In the genomic region with DNA sequence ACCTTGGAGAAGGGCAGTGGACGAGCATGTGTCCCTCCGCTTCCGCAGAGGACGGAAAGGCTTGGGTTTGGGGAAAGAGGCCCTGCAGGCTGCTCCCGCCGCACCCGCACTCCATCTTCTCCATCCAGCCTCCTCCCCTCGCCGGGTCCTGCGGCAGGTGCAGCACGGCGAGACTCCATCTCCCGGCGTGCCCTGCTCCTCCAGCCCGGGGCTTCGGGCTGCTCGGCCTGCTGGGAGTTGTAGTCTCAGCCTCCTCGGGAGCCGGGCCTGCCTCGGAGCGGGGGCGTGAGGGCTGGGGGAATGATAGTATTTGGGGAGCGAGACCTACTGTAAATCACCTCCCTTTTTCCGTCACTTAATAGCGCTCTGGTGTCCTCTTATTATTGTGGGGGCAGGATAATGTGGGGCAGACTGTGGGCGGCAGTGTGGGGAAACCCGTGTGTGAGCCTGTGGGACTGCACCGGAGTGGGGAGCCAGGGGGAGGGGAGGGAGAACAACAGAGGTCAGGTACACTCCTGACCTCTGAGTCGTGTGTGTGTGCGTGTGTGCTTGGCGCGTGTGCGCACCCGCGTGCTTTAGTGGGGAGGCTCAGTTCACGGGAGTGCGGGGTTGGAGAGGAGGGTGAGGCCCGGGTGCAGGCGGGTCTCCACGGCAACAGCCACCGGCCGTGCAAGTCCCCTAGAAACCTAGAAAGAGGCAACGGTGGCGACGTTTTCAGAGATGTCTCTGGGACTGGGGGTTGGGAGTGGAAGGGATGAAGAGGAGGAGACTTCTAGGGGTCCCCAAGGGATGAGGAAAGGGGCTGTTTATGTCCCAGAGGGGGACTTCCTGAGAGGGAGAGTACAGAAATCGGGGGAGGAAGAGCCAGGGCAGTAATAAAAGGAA, we compare ENCODE assay signal across 8 cellular contexts. TPM values are rescaled to one million over a fixed set of nuclear protein-coding genes. Genes with fewer than 3 reads are reported as not detected.
A peak's percentile ranks its signal among the peaks of the same experiment; 100 is the strongest.
DNase-seq lines count a peak whose midpoint lies in the region; ATAC-seq, FAIRE-seq and TF ChIP-seq lines count a peak whose summit lies in the region.

No MANE protein-coding gene starts in this region.

- no peaks in the 10 kb centered on the region for H4K20me1 ChIP-seq in HepG2 (ENCODE audit: insufficient read depth, low read length)

- H3K4me2 ChIP-seq in HepG2 (ENCODE audit: low read depth, low read length) = peak overlapping the region; percentile 92

- in situ Hi-C loops in HepG2 (cut with HindIII; ENCODE audit: extremely low pct_ligation_motif_present, low pct_unique_long_range_greater_than_20kb) = no loop called here

- H3K27me3 Mint-ChIP-seq in activated CD4-positive, alpha-beta T cell treated with anti-CD3 and anti-CD28 coated beads, Interleukin-2, amount 10 ng/mL, durations not matched to agents 7 days and 5 days = peaks cover 19% of the 10 kb centered on the region
- H3K27me3 Mint-ChIP-seq in dendritic cell treated with granulocyte-macrophage colony-stimulating factor and Interleukin-4, amounts not matched to agents 40 ng/mL and 50 ng/mL, for 4 days = peaks cover 32% of the 10 kb centered on the region

- peak overlapping the region; percentile 48 to 75 (median 58) for H3K4me3 ChIP-seq in HepG2 (replicated peaks in 1 of 3; ENCODE audit: insufficient read depth in 1 of 3, low read depth in 2 of 3, low read length in 3 of 3)

- TF ChIP-seq CTCF in 22Rv1 (IDR thresholded peaks at IDR 0.05) (no peak), HepG2 (CRISPR knock-in tag; IDR thresholded peaks at IDR 0.05) (peak; percentile 35)

- peak overlapping the region; percentile 71 for H3K4me3 Mint-ChIP-seq in activated CD4-positive, alpha-beta T cell treated with anti-CD3 and anti-CD28 coated beads, Interleukin-2, amount 10 ng/mL, durations not matched to agents 7 days and 5 days
- peak overlapping the region; percentile 75 for H3K4me3 Mint-ChIP-seq in dendritic cell treated with granulocyte-macrophage colony-stimulating factor and Interleukin-4, amounts not matched to agents 40 ng/mL and 50 ng/mL, for 4 days

- intact Hi-C loops in dendritic cell treated with granulocyte-macrophage colony-stimulating factor and Interleukin-4, amounts not matched to agents 40 ng/mL and 50 ng/mL, for 4 days (cut with micrococcal nuclease) = loop anchor here (2.0 kb wide), 1 partner anchor 19 kb away; a partner anchor contains a TSS
- intact Hi-C loops in HepG2 (cut with micrococcal nuclease; ENCODE audit: unreplicated experiment) = no loop called here

- TF ChIP-seq POLR2A in HepG2 (IDR thresholded peaks at IDR 0.05; ENCODE audit: insufficient read depth in 1 of 2, low read depth in 2 of 2, low read length in 2 of 2) = no peak

- WGBS in HepG2 (ENCODE audit: low lambda C conversion rate) = 11% methylated on average over 42 of the region's 46 CpGs

- peak overlapping the region; percentile 65 for H3K27ac ChIP-seq in 22Rv1
- H3K27ac ChIP-seq in HepG2 (ENCODE audit: extremely low read length, insufficient read depth, low read length) = no peak overlapping the region

- DNase-seq in NCI-H345 (lab: John Stamatoyannopoulos, UW) (peak; percentile 87), HepG2 (ENCODE audit: low spot score) (peak; percentile 58)
- DNase-seq in activated CD4-positive, alpha-beta T cell treated with anti-CD3 and anti-CD28 coated beads, Interleukin-2, amount 10 ng/mL, durations not matched to agents 7 days and 5 days = peak; percentile 85
- DNase-seq in stimulated activated CD4-positive, alpha-beta T cell treated with anti-CD3 and anti-CD28 coated beads, Interleukin-2, amount 100 ng/mL, for 48 hours = peak; percentile 75 to 80

- peak overlapping the region; percentile 66 for H2AFZ ChIP-seq in HepG2 (ENCODE audit: low read length)

- no peaks in the 10 kb centered on the region for H3K36me3 ChIP-seq in HepG2 (replicated peaks in 1 of 2; ENCODE audit: control insufficient read depth in 1 of 2, insufficient read depth in 2 of 2, low read length in 2 of 2)

- peak; percentile 92 for ATAC-seq in GM18868 (IDR thresholded peaks at IDR 0.05; ENCODE audit: unreplicated experiment)
- ATAC-seq in HG03103 (IDR thresholded peaks at IDR 0.05; ENCODE audit: low read depth, unreplicated experiment) = peak; percentile 76
- peak; percentile 96 for ATAC-seq in HepG2

- no peaks in the 10 kb centered on the region for H3K9me3 Mint-ChIP-seq in activated CD4-positive, alpha-beta T cell treated with anti-CD3 and anti-CD28 coated beads, Interleukin-2, amount 10 ng/mL, durations not matched to agents 7 days and 5 days
- H3K9me3 Mint-ChIP-seq in dendritic cell treated with granulocyte-macrophage colony-stimulating factor and Interleukin-4, amounts not matched to agents 40 ng/mL and 50 ng/mL, for 4 days = no peaks in the 10 kb centered on the region

- peaks cover 17 to 79% of the 10 kb centered on the region in 2 experiments for H3K27me3 ChIP-seq in HepG2 (ENCODE audit: control insufficient read depth in 1 of 2, insufficient read depth in 2 of 2, low read length in 2 of 2)

- H3K4me1 ChIP-seq in HepG2 (ENCODE audit: insufficient read depth, low read length) = peaks cover 38% of the 10 kb centered on the region

- no peak for FAIRE-seq in HepG2 (lab: Jason Lieb, UNC)

- CTCF ChIA-PET in activated CD4-positive, alpha-beta T cell treated with anti-CD3 and anti-CD28 coated beads, Interleukin-2, amount 10 ng/mL, durations not matched to agents 7 days and 5 days (lab: Charles Lee) = interaction anchor here (0.6 to 3.6 kb wide), 4 partner anchors 16 to 137 kb away, joined by 3 to 15 read pairs (median 4); a partner anchor contains a TSS
- CTCF ChIA-PET in HepG2 (lab: Yijun Ruan, JAX; ENCODE audit: low intra/inter-chr PET ratio, low total read pairs) = no interaction called here

- TF ChIP-seq RAD21 in HepG2 (CRISPR knock-in tag; IDR thresholded peaks at IDR 0.05) = no peak; the same call in 1 of the 2 replicates

- POLR2A ChIA-PET in activated CD4-positive, alpha-beta T cell treated with anti-CD3 and anti-CD28 coated beads, Interleukin-2, amount 10 ng/mL, durations not matched to agents 7 days and 5 days (lab: Charles Lee) = no interaction called here
- POLR2A ChIA-PET in HepG2 (lab: Yijun Ruan, JAX) = interaction anchor here (0.8 to 1.6 kb wide), 18 partner anchors 10 to 249 kb away, joined by 3 to 16 read pairs (median 4); a partner anchor contains a TSS

- H3K9ac ChIP-seq in HepG2 (ENCODE audit: insufficient read depth, low read depth, low read length) = no peak overlapping the region; the same call in 1 of the 2 replicates

- H3K36me3 Mint-ChIP-seq in activated CD4-positive, alpha-beta T cell treated with anti-CD3 and anti-CD28 coated beads, Interleukin-2, amount 10 ng/mL, durations not matched to agents 7 days and 5 days (ENCODE audit: low read depth) = no peaks in the 10 kb centered on the region
- H3K36me3 Mint-ChIP-seq in dendritic cell treated with granulocyte-macrophage colony-stimulating factor and Interleukin-4, amounts not matched to agents 40 ng/mL and 50 ng/mL, for 4 days (ENCODE audit: low read depth) = no peaks in the 10 kb centered on the region

- H3K9me3 ChIP-seq in HepG2 (ENCODE audit: low read length) = no peaks in the 10 kb centered on the region

- peaks cover 25% of the 10 kb centered on the region for H3K4me1 Mint-ChIP-seq in activated CD4-positive, alpha-beta T cell treated with anti-CD3 and anti-CD28 coated beads, Interleukin-2, amount 10 ng/mL, durations not matched to agents 7 days and 5 days
- H3K4me1 Mint-ChIP-seq in dendritic cell treated with granulocyte-macrophage colony-stimulating factor and Interleukin-4, amounts not matched to agents 40 ng/mL and 50 ng/mL, for 4 days (ENCODE audit: low read depth) = peaks cover 27% of the 10 kb centered on the region

- no peaks in the 10 kb centered on the region for H3K79me2 ChIP-seq in HepG2 (ENCODE audit: insufficient read depth, low read length)

- no TSS peak for BruUV-seq in HepG2 (replicated peaks; lab: Mats Ljungman, UMichigan)

- TF ChIP-seq EP300 in HepG2 (IDR thresholded peaks at IDR 0.05; ENCODE audit: low read depth in 2 of 2, low read length in 2 of 2) = 0 out of 4 replicates have a peak, but pooled peaks of 1 of the 2 experiments have one; percentile 13
- no peak; the same call in 1 of the 2 replicates for TF ChIP-seq EP300 in HepG2 (CRISPR knock-in tag; IDR thresholded peaks at IDR 0.05; ENCODE audit: borderline replicate concordance)

- H3K27ac Mint-ChIP-seq in activated CD4-positive, alpha-beta T cell treated with anti-CD3 and anti-CD28 coated beads, Interleukin-2, amount 10 ng/mL, durations not matched to agents 7 days and 5 days = peak overlapping the region; percentile 82
- peak overlapping the region; percentile 64 for H3K27ac Mint-ChIP-seq in dendritic cell treated with granulocyte-macrophage colony-stimulating factor and Interleukin-4, amounts not matched to agents 40 ng/mL and 50 ng/mL, for 4 days

RNA-seq across cellular contexts. Expression of a gene that starts 4.1 kb away (rescaled TPM):
- under 1 TPM; 0.07 to 0.12 TPM for total RNA-seq in activated CD4-positive, alpha-beta T cell treated with anti-CD3 and anti-CD28 coated beads, Interleukin-2, amount 10 ng/mL, durations not matched to agents 7 days and 5 days
- total RNA-seq in HepG2 (2016; rRNA removed; fragmentation: Illumina TruSeq; extraction: Trizol) = 0.10 and 0.33 TPM in 2 replicates
- total RNA-seq in HepG2 (2016; cell fraction: cytosol; rRNA removed; fragmentation: Illumina TruSeq; extraction: Trizol; ENCODE audit: low read depth) = 0.18 and 0.20 TPM in 2 replicates
- total RNA-seq in HepG2 (2016; cell fraction: insoluble cytoplasmic fraction; rRNA removed; fragmentation: Illumina TruSeq; extraction: Trizol) = 0.13 and 0.32 TPM in 2 replicates
- total RNA-seq in HepG2 (2016; cell fraction: membrane; rRNA removed; fragmentation: Illumina TruSeq; extraction: Trizol) = 0.25 and 0.28 TPM in 2 replicates
- total RNA-seq in HepG2 (2016; cell fraction: nucleus; rRNA removed; fragmentation: Illumina TruSeq; extraction: Trizol) = 0.47 TPM in 2 replicates
- polyA plus RNA-seq in HepG2 (2011; rRNA removed) = 0.24 and 0.50 TPM in 2 replicates
- polyA plus RNA-seq in HepG2 (2011; cell fraction: cytosol; rRNA removed) = 0.09 and 0.10 TPM in 2 replicates
- 1.4 and 2.2 TPM in 2 replicates for polyA plus RNA-seq in HepG2 (2011; cell fraction: nucleus; rRNA removed)
- polyA plus RNA-seq in HepG2 (2012) = 0.53 and 0.62 TPM in 2 replicates
- polyA plus RNA-seq in HepG2 (2016; cell fraction: cytosol; fragmentation: Illumina TruSeq; extraction: Trizol; ENCODE audit: low read depth) = not detected in 2 replicates
- polyA plus RNA-seq in HepG2 (2016; cell fraction: insoluble cytoplasmic fraction; fragmentation: Illumina TruSeq; extraction: Trizol; ENCODE audit: low read depth) = 0.19 TPM in 2 replicates
- polyA plus RNA-seq in HepG2 (2016; cell fraction: membrane; fragmentation: Illumina TruSeq; extraction: Trizol; ENCODE audit: low read depth) = 0.06 and 0.07 TPM in 2 replicates
- 0.84 and 0.86 TPM in 2 replicates for polyA plus RNA-seq in HepG2 (2016; cell fraction: nucleus; fragmentation: Illumina TruSeq; extraction: Trizol; ENCODE audit: insufficient read depth, low read depth)
- 1.2 TPM in 1 of 2 replicates, not detected in the other for polyA minus RNA-seq in HepG2 (2011; rRNA and poly(A)+ RNA removed; ENCODE audit: low replicate concordance)
- polyA minus RNA-seq in HepG2 (2011; cell fraction: cytosol; rRNA and poly(A)+ RNA removed) = 0.18 and 0.49 TPM in 2 replicates
- polyA minus RNA-seq in HepG2 (2011; cell fraction: nucleus; rRNA and poly(A)+ RNA removed) = 1.4 and 1.7 TPM in 2 replicates

RNA-seq across cellular contexts. Expression of a gene that starts 18.1 kb away (rescaled TPM):
- 10 to 100 TPM; 36.7 to 48.6 TPM for total RNA-seq in activated CD4-positive, alpha-beta T cell treated with anti-CD3 and anti-CD28 coated beads, Interleukin-2, amount 10 ng/mL, durations not matched to agents 7 days and 5 days
- total RNA-seq in HepG2 (2016; rRNA removed; fragmentation: Illumina TruSeq; extraction: Trizol) = 75.0 and 75.1 TPM in 2 replicates
- total RNA-seq in HepG2 (2016; cell fraction: cytosol; rRNA removed; fragmentation: Illumina TruSeq; extraction: Trizol; ENCODE audit: low read depth) = 50.9 and 56.3 TPM in 2 replicates
- total RNA-seq in HepG2 (2016; cell fraction: insoluble cytoplasmic fraction; rRNA removed; fragmentation: Illumina TruSeq; extraction: Trizol) = 75.1 and 81.5 TPM in 2 replicates
- 52.3 and 60.5 TPM in 2 replicates for total RNA-seq in HepG2 (2016; cell fraction: membrane; rRNA removed; fragmentation: Illumina TruSeq; extraction: Trizol)
- total RNA-seq in HepG2 (2016; cell fraction: nucleus; rRNA removed; fragmentation: Illumina TruSeq; extraction: Trizol) = 31.4 and 33.7 TPM in 2 replicates
- 56.5 and 65.8 TPM in 2 replicates for polyA plus RNA-seq in HepG2 (2011; rRNA removed)
- polyA plus RNA-seq in HepG2 (2011; cell fraction: cytosol; rRNA removed) = 106 and 143 TPM in 2 replicates
- 62.4 and 67.4 TPM in 2 replicates for polyA plus RNA-seq in HepG2 (2011; cell fraction: nucleus; rRNA removed)
- polyA plus RNA-seq in HepG2 (2012) = 43.1 and 47.9 TPM in 2 replicates
- 62.6 and 68.8 TPM in 2 replicates for polyA plus RNA-seq in HepG2 (2016; cell fraction: cytosol; fragmentation: Illumina TruSeq; extraction: Trizol; ENCODE audit: low read depth)
- polyA plus RNA-seq in HepG2 (2016; cell fraction: insoluble cytoplasmic fraction; fragmentation: Illumina TruSeq; extraction: Trizol; ENCODE audit: low read depth) = 76.7 and 82.8 TPM in 2 replicates
- 47.1 and 47.7 TPM in 2 replicates for polyA plus RNA-seq in HepG2 (2016; cell fraction: membrane; fragmentation: Illumina TruSeq; extraction: Trizol; ENCODE audit: low read depth)
- 66.2 and 72.5 TPM in 2 replicates for polyA plus RNA-seq in HepG2 (2016; cell fraction: nucleus; fragmentation: Illumina TruSeq; extraction: Trizol; ENCODE audit: insufficient read depth, low read depth)
- polyA minus RNA-seq in HepG2 (2011; rRNA and poly(A)+ RNA removed; ENCODE audit: low replicate concordance) = 38.8 and 62.4 TPM in 2 replicates
- 10.5 and 15.4 TPM in 2 replicates for polyA minus RNA-seq in HepG2 (2011; cell fraction: cytosol; rRNA and poly(A)+ RNA removed)
- polyA minus RNA-seq in HepG2 (2011; cell fraction: nucleus; rRNA and poly(A)+ RNA removed) = 15.3 and 16.7 TPM in 2 replicates

RNA-seq across cellular contexts. Expression of a gene that starts 50.7 kb away (rescaled TPM):
- total RNA-seq in activated CD4-positive, alpha-beta T cell treated with anti-CD3 and anti-CD28 coated beads, Interleukin-2, amount 10 ng/mL, durations not matched to agents 7 days and 5 days = not detected
- 8.6 and 22.6 TPM in 2 replicates for total RNA-seq in HepG2 (2016; rRNA removed; fragmentation: Illumina TruSeq; extraction: Trizol)
- total RNA-seq in HepG2 (2016; cell fraction: cytosol; rRNA removed; fragmentation: Illumina TruSeq; extraction: Trizol; ENCODE audit: low read depth) = 5.3 and 5.4 TPM in 2 replicates
- 8.5 and 22.3 TPM in 2 replicates for total RNA-seq in HepG2 (2016; cell fraction: insoluble cytoplasmic fraction; rRNA removed; fragmentation: Illumina TruSeq; extraction: Trizol)
- total RNA-seq in HepG2 (2016; cell fraction: membrane; rRNA removed; fragmentation: Illumina TruSeq; extraction: Trizol) = 9.0 and 9.1 TPM in 2 replicates
- total RNA-seq in HepG2 (2016; cell fraction: nucleus; rRNA removed; fragmentation: Illumina TruSeq; extraction: Trizol) = 20.9 and 25.8 TPM in 2 replicates
- polyA plus RNA-seq in HepG2 (2011; rRNA removed) = 5.3 and 12.3 TPM in 2 replicates
- 7.0 and 7.8 TPM in 2 replicates for polyA plus RNA-seq in HepG2 (2011; cell fraction: cytosol; rRNA removed)
- polyA plus RNA-seq in HepG2 (2011; cell fraction: nucleus; rRNA removed) = 34.4 and 48.4 TPM in 2 replicates
- 18.9 and 34.7 TPM in 2 replicates for polyA plus RNA-seq in HepG2 (2012)
- 3.2 and 3.5 TPM in 2 replicates for polyA plus RNA-seq in HepG2 (2016; cell fraction: cytosol; fragmentation: Illumina TruSeq; extraction: Trizol; ENCODE audit: low read depth)
- polyA plus RNA-seq in HepG2 (2016; cell fraction: insoluble cytoplasmic fraction; fragmentation: Illumina TruSeq; extraction: Trizol; ENCODE audit: low read depth) = 5.5 and 6.2 TPM in 2 replicates
- 4.5 and 5.7 TPM in 2 replicates for polyA plus RNA-seq in HepG2 (2016; cell fraction: membrane; fragmentation: Illumina TruSeq; extraction: Trizol; ENCODE audit: low read depth)
- polyA plus RNA-seq in HepG2 (2016; cell fraction: nucleus; fragmentation: Illumina TruSeq; extraction: Trizol; ENCODE audit: insufficient read depth, low read depth) = 39.6 and 40.3 TPM in 2 replicates
- 22.0 TPM in 1 of 2 replicates, not detected in the other for polyA minus RNA-seq in HepG2 (2011; rRNA and poly(A)+ RNA removed; ENCODE audit: low replicate concordance)
- polyA minus RNA-seq in HepG2 (2011; cell fraction: cytosol; rRNA and poly(A)+ RNA removed) = 3.6 and 5.1 TPM in 2 replicates
- polyA minus RNA-seq in HepG2 (2011; cell fraction: nucleus; rRNA and poly(A)+ RNA removed) = 7.0 and 12.7 TPM in 2 replicates

Comparison
In these comparisons a context has a peak if more than half of its experiments do, and no peak if none do; other contexts are left out.
1. RNA of a gene that starts 50.7 kb away (total RNA-seq): 5.3 to 25.8 TPM in HepG2; not detected in activated CD4-positive, alpha-beta T cell treated with anti-CD3 and anti-CD28 coated beads, Interleukin-2, amount 10 ng/mL, durations not matched to agents 7 days and 5 days; every median in the first group is over 4 times any median in the second.
2. Peak in every context shown above with its lines, with median percentiles within 50 percentile points of each other: ATAC-seq and DNase-seq.